ENCODE assay signal across 8 cellular contexts in genomic region chr16:29227756-29228663, GRCh38.
DNase-seq lines count a peak whose midpoint lies in the region; ATAC-seq and TF ChIP-seq lines count a peak whose summit lies in the region.
"Not testable (repeated sequence)": the region's sequence is repeated elsewhere in the genome, so short reads cannot be mapped to it uniquely, and the experiment has no call there.

No MANE protein-coding gene starts in this region.

- intact Hi-C loops in left lung (cut with DNase I) = not testable (repeated sequence)

- H3K36me3 Mint-ChIP-seq in activated CD8-positive, alpha-beta memory T cell treated with anti-CD3 and anti-CD28 coated beads, Interleukin-2, amount 10 ng/mL, durations not matched to agents 7 days and 5 days = peaks cover 11% of the 10 kb centered on the region

- H4K20me1 ChIP-seq in MM.1S (ENCODE audit: insufficient read depth, low read length) = not testable (repeated sequence)

- not testable (repeated sequence) for H3K4me3 Mint-ChIP-seq in activated CD8-positive, alpha-beta memory T cell treated with anti-CD3 and anti-CD28 coated beads, Interleukin-2, amount 10 ng/mL, durations not matched to agents 7 days and 5 days

- H2AFZ ChIP-seq in MM.1S (ENCODE audit: low read length) = not testable (repeated sequence)

- CTCF ChIA-PET in activated CD8-positive, alpha-beta memory T cell treated with anti-CD3 and anti-CD28 coated beads, Interleukin-2, amount 10 ng/mL, durations not matched to agents 7 days and 5 days (lab: Charles Lee) = interaction anchor here (0.6 kb wide), 1 partner anchor 135 kb away, joined by 3 read pairs; no protein-coding TSS in a partner anchor

- H3K27ac Mint-ChIP-seq in activated CD8-positive, alpha-beta memory T cell treated with anti-CD3 and anti-CD28 coated beads, Interleukin-2, amount 10 ng/mL, durations not matched to agents 7 days and 5 days = not testable (repeated sequence)

- in situ Hi-C loops in ACHN (cut with HindIII; ENCODE audit: low pct_ligation_motif_present, low pct_unique_long_range_greater_than_20kb, low sequenced_read_pairs) = not testable (repeated sequence)

- H3K4me1 ChIP-seq in MM.1S (ENCODE audit: low read length); left lung: not testable (repeated sequence)

- H3K4me1 Mint-ChIP-seq in activated CD8-positive, alpha-beta memory T cell treated with anti-CD3 and anti-CD28 coated beads, Interleukin-2, amount 10 ng/mL, durations not matched to agents 7 days and 5 days = peaks cover 13% of the 10 kb centered on the region

- H3K4me3 ChIP-seq in MM.1S (ENCODE audit: low read length); left lung: not testable (repeated sequence)

- not testable (repeated sequence) for H3K27ac ChIP-seq in MM.1S (ENCODE audit: low read length); left lung

- not testable (repeated sequence) for H3K9me2 ChIP-seq in MM.1S (replicated peaks; ENCODE audit: insufficient read depth, low read length)

- H3F3A ChIP-seq in MM.1S (ENCODE audit: insufficient read depth, low read length) = not testable (repeated sequence)

- H3K79me2 ChIP-seq in MM.1S (ENCODE audit: low read length) = not testable (repeated sequence)

- DNase-seq in ACHN = peak; percentile 70
- peak; percentile 36 for DNase-seq in MM.1S
- DNase-seq in RKO (ENCODE audit: low spot score) = peak; percentile 24
- DNase-seq in activated CD8-positive, alpha-beta memory T cell treated with anti-CD3 and anti-CD28 coated beads, Interleukin-2, amount 10 ng/mL, durations not matched to agents 7 days and 5 days = peak; percentile 69
- peak; percentile 75 for DNase-seq in ecto neural progenitor cell (ENCODE audit: low spot score)
- peak in 1 of 2 donors; percentile 86 for DNase-seq in left lung
- DNase-seq in stimulated activated CD4-positive, alpha-beta T cell treated with anti-CD3 and anti-CD28 coated beads, Interleukin-15, amount 100 ng/mL, for 48 hours (ENCODE audit: low read depth in 2 of 2) = peak; percentile 31 to 51

- not testable (repeated sequence) for H3K36me3 ChIP-seq in MM.1S (replicated peaks; ENCODE audit: insufficient read depth, low read length); left lung

- not testable (repeated sequence) for H3K27me3 ChIP-seq in MM.1S (replicated peaks; ENCODE audit: insufficient read depth, low read length); left lung

- ATAC-seq in GM18511 (IDR thresholded peaks at IDR 0.05; ENCODE audit: unreplicated experiment) (peak; percentile 72), left lung (peak; percentile 91)
- peak; percentile 88 for ATAC-seq in activated CD8-positive, alpha-beta memory T cell treated with anti-CD3 and anti-CD28 coated beads, Interleukin-2, amount 10 ng/mL, durations not matched to agents 7 days and 5 days

- not testable (repeated sequence) for H3K9me3 ChIP-seq in MM.1S (replicated peaks; ENCODE audit: insufficient read depth, low read length); left lung

- not testable (repeated sequence) for H3K27me3 Mint-ChIP-seq in activated CD8-positive, alpha-beta memory T cell treated with anti-CD3 and anti-CD28 coated beads, Interleukin-2, amount 10 ng/mL, durations not matched to agents 7 days and 5 days

- TF ChIP-seq CTCF in MM.1S (IDR thresholded peaks at IDR 0.05; ENCODE audit: low read length) (peak; percentile 35), left lung (IDR thresholded peaks at IDR 0.05) (peak in 1 of 2 donors; percentile 42)

- H3K9ac ChIP-seq in MM.1S (ENCODE audit: low read length) = not testable (repeated sequence)

- not testable (repeated sequence) for H3K4me2 ChIP-seq in MM.1S (ENCODE audit: low read depth, low read length)

- not testable (repeated sequence) for H3K9me3 Mint-ChIP-seq in activated CD8-positive, alpha-beta memory T cell treated with anti-CD3 and anti-CD28 coated beads, Interleukin-2, amount 10 ng/mL, durations not matched to agents 7 days and 5 days (ENCODE audit: low read depth)
